Comparison of ENCODE assay signal across 9 cellular contexts in the genomic region with DNA sequence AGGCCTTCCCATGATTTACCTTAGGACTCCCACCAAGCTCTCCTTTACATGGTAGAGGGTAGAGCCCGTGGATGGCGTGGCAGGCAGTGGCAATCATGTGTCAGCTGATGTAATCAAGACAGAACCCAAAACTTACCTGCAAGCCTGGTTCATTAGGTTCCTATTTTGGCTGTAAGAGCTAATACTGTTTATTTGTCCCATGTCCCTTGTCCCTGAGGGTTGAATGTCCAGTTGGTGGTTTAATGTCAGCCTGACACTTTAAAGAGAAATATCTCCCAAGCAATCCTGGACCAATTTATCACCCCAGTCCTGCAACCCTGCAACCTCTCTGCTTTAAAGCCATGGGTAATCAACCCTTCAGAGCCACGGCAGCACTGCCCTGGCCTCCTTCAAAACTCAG. TPM values are rescaled to one million over a fixed set of nuclear protein-coding genes. Genes with fewer than 3 reads are reported as not detected.
"Had no signal": no experiment of that assay in that cellular context is flagged by ENCODE, and none has a peak within 500 bp of the region (broad histone marks: within the 10 kb centered on the region; RNA-seq: fewer than 3 reads in every experiment).

No MANE protein-coding gene starts in this region.

- H3K4me3 ChIP-seq: GM12878 had no signal

- DNase-seq: GDM1, GF-D8 had no signal

- ATAC-seq: GM12878 had no signal

- FAIRE-seq: G401.6, GM12878, GM12891, GM12892, GM18507, GM19239 had no signal

RNA-seq across cellular contexts. Expression of a gene that starts 6.0 kb away (rescaled TPM):
- total RNA-seq: G401, GM12878 had no signal
- polyA plus RNA-seq: GM12878 had no signal

RNA-seq across cellular contexts. Expression of a gene that starts 36.3 kb away (rescaled TPM):
- total RNA-seq: G401 had no signal
- polyA plus RNA-seq: GM12878 had no signal
